25 cellular contexts compared by ENCODE assay signal in genomic region chrX:10906861-10907260, GRCh38.
"Had no signal": no experiment of that assay in that cellular context is flagged by ENCODE, and none has a peak within 500 bp of the region (broad histone marks: within the 10 kb centered on the region; RNA-seq: fewer than 3 reads in every experiment).

No MANE protein-coding gene starts in this region.

- H3K4me2 ChIP-seq: hepatocyte, neural progenitor cell, smooth muscle cell had no signal

- ATAC-seq: left colon; left ventricle myocardium superior; natural killer cell treated with Interleukin-12 subunit alpha and Interleukin-12 subunit beta and Interleukin-15 and Interleukin-18, amount 100 ng/mL, for 72 hours; right cardiac atrium; stimulated activated effector memory CD8-positive, alpha-beta T cell treated with anti-CD3 and anti-CD28 coated beads, Interleukin-12 subunit alpha, Interleukin-12 subunit beta, amount 100 ng/mL, for 72 hours; stimulated activated naive CD8-positive, alpha-beta T cell treated with anti-CD3 and anti-CD28 coated beads, Interleukin-15, Interleukin-2, amounts not matched to agents 100 U/mL and 50 U/mL, for 24 hours had no signal

- H3K4me3 Mint-ChIP-seq: dendritic cell treated with granulocyte-macrophage colony-stimulating factor and Interleukin-4, amounts not matched to agents 40 ng/mL and 50 ng/mL, for 4 days; natural killer cell treated with Interleukin-12 subunit alpha and Interleukin-12 subunit beta and Interleukin-15 and Interleukin-18, amount 100 ng/mL, for 72 hours; neural progenitor cell; stimulated activated effector memory CD8-positive, alpha-beta T cell treated with anti-CD3 and anti-CD28 coated beads, Interleukin-12 subunit alpha, Interleukin-12 subunit beta, amount 100 ng/mL, for 72 hours; type B pancreatic cell had no signal

- H3K9me3 ChIP-seq: ovary, suprapubic skin, thyroid gland had no signal

- H2AFZ ChIP-seq: hepatocyte, neural progenitor cell had no signal

- H3K36me3 ChIP-seq: esophagus squamous epithelium, neural progenitor cell, ovary, suprapubic skin, thyroid gland, uterus had no signal

- H3K36me3 Mint-ChIP-seq: natural killer cell treated with Interleukin-12 subunit alpha and Interleukin-12 subunit beta and Interleukin-15 and Interleukin-18, amount 100 ng/mL, for 72 hours; neural progenitor cell; stimulated activated effector memory CD8-positive, alpha-beta T cell treated with anti-CD3 and anti-CD28 coated beads, Interleukin-12 subunit alpha, Interleukin-12 subunit beta, amount 100 ng/mL, for 72 hours; type B pancreatic cell had no signal

- H3K4me3 ChIP-seq: esophagus squamous epithelium, hepatocyte, lung, neural progenitor cell, ovary, smooth muscle cell, suprapubic skin, thyroid gland, uterus had no signal

- H3K27ac ChIP-seq: esophagus squamous epithelium, hepatocyte, neural progenitor cell, ovary, suprapubic skin, thyroid gland, uterus had no signal

- H3K79me2 ChIP-seq: hepatocyte had no signal

- H3K4me1 ChIP-seq: esophagus squamous epithelium, neural progenitor cell, suprapubic skin, thyroid gland, uterus had no signal

- DNase-seq: esophagus squamous epithelium; foreskin melanocyte; head of caudate nucleus; left colon; left ventricle myocardium superior; mesenchymal stem cell; midbrain; nucleus accumbens; ovary; right cardiac atrium; stimulated activated CD4-positive, alpha-beta T cell treated with anti-CD3 and anti-CD28 coated beads, Interleukin-2, amount 100 ng/mL, for 48 hours; stimulated activated CD8-positive, alpha-beta memory T cell treated with anti-CD3 and anti-CD28 coated beads, Interleukin-4, amount 100 ng/mL, for 48 hours; stimulated activated naive CD8-positive, alpha-beta T cell treated with anti-CD3 and anti-CD28 coated beads, Interleukin-15, Interleukin-2, amounts not matched to agents 100 U/mL and 50 U/mL, for 24 hours; thyroid gland; uterus had no signal

- H3K27ac Mint-ChIP-seq: dendritic cell treated with granulocyte-macrophage colony-stimulating factor and Interleukin-4, amounts not matched to agents 40 ng/mL and 50 ng/mL, for 4 days; natural killer cell treated with Interleukin-12 subunit alpha and Interleukin-12 subunit beta and Interleukin-15 and Interleukin-18, amount 100 ng/mL, for 72 hours; neural progenitor cell; progenitor cell of endocrine pancreas; stimulated activated effector memory CD8-positive, alpha-beta T cell treated with anti-CD3 and anti-CD28 coated beads, Interleukin-12 subunit alpha, Interleukin-12 subunit beta, amount 100 ng/mL, for 72 hours; type B pancreatic cell had no signal

- H3K27me3 ChIP-seq: esophagus squamous epithelium, hepatocyte, neural progenitor cell, ovary, suprapubic skin, thyroid gland, uterus had no signal

- H3K4me1 Mint-ChIP-seq: stimulated activated effector memory CD8-positive, alpha-beta T cell treated with anti-CD3 and anti-CD28 coated beads, Interleukin-12 subunit alpha, Interleukin-12 subunit beta, amount 100 ng/mL, for 72 hours had no signal

- H3K9ac ChIP-seq: neural progenitor cell had no signal

- H3K27me3 Mint-ChIP-seq: dendritic cell treated with granulocyte-macrophage colony-stimulating factor and Interleukin-4, amounts not matched to agents 40 ng/mL and 50 ng/mL, for 4 days; natural killer cell treated with Interleukin-12 subunit alpha and Interleukin-12 subunit beta and Interleukin-15 and Interleukin-18, amount 100 ng/mL, for 72 hours; progenitor cell of endocrine pancreas; type B pancreatic cell had no signal
